21 cellular contexts compared by ENCODE assay signal in genomic region chr10:35046074-35046473, GRCh38. TPM values are rescaled to one million over a fixed set of nuclear protein-coding genes. Genes with fewer than 3 reads are reported as not detected.
DNase-seq lines count a peak whose midpoint lies in the region; ATAC-seq lines count a peak whose summit lies in the region.
"Had no signal": no experiment of that assay in that cellular context is flagged by ENCODE, and none has a peak within 500 bp of the region (broad histone marks: within the 10 kb centered on the region; RNA-seq: fewer than 3 reads in every experiment).

No MANE protein-coding gene starts in this region.

- no peaks in the 10 kb centered on the region for H3K27me3 Mint-ChIP-seq in activated naive CD4-positive, alpha-beta T cell treated with anti-CD3 and anti-CD28 coated beads, Interleukin-2, amount 10 ng/mL, durations not matched to agents 7 days and 5 days
- no peaks in the 10 kb centered on the region for H3K27me3 Mint-ChIP-seq in CD4-positive, alpha-beta memory T cell
- no peaks in the 10 kb centered on the region for H3K27me3 Mint-ChIP-seq in T-helper 2 cell treated with Interferon-gamma antibody and Interleukin-4, amounts not matched to agents 5 μg/mL and 100 μg/mL, for 36 hours (ENCODE audit: low read depth)
- H3K27me3 Mint-ChIP-seq: CD4-positive, CD25-positive, alpha-beta regulatory T cell had no signal

- H3K9me3 ChIP-seq in CD4-positive, alpha-beta memory T cell (ENCODE audit: control insufficient read depth in 1 of 2, low read length in 2 of 2) = no peaks in the 10 kb centered on the region
- H3K9me3 ChIP-seq: BLaER1 had no signal

- peak overlapping the region; percentile 8 for H3K27ac Mint-ChIP-seq in activated naive CD4-positive, alpha-beta T cell treated with anti-CD3 and anti-CD28 coated beads, Interleukin-2, amount 10 ng/mL, durations not matched to agents 7 days and 5 days
- H3K27ac Mint-ChIP-seq in activated naive CD4-positive, alpha-beta T cell treated with anti-CD3 and anti-CD28 coated beads, Interleukin-2, amount 50 U/mL, for 72 hours = peak overlapping the region in 1 of 2 donors; percentile 10
- H3K27ac Mint-ChIP-seq in CD4-positive, alpha-beta memory T cell = peak overlapping the region in 4 of 7 donors; percentile 2 to 62 (median 10)
- H3K27ac Mint-ChIP-seq in T-helper 2 cell treated with Interferon-gamma antibody and Interleukin-4, amounts not matched to agents 5 μg/mL and 100 μg/mL, for 36 hours = peak overlapping the region; percentile 16
- H3K27ac Mint-ChIP-seq in stimulated activated effector memory CD8-positive, alpha-beta T cell treated with anti-CD3 and anti-CD28 coated beads, Interleukin-12 subunit alpha, Interleukin-12 subunit beta, amount 100 ng/mL, for 72 hours = peak overlapping the region; percentile 74

- H3K9me3 Mint-ChIP-seq in activated naive CD4-positive, alpha-beta T cell treated with anti-CD3 and anti-CD28 coated beads, Interleukin-2, amount 10 ng/mL, durations not matched to agents 7 days and 5 days = no peaks in the 10 kb centered on the region
- H3K9me3 Mint-ChIP-seq in activated naive CD4-positive, alpha-beta T cell treated with anti-CD3 and anti-CD28 coated beads, Interleukin-2, amount 50 U/mL, for 72 hours = no peaks in the 10 kb centered on the region
- H3K9me3 Mint-ChIP-seq in CD4-positive, alpha-beta memory T cell = no peaks in the 10 kb centered on the region
- H3K9me3 Mint-ChIP-seq in T-helper 2 cell treated with Interferon-gamma antibody and Interleukin-4, amounts not matched to agents 5 μg/mL and 100 μg/mL, for 36 hours = no peaks in the 10 kb centered on the region
- no peaks in the 10 kb centered on the region for H3K9me3 Mint-ChIP-seq in stimulated activated effector memory CD8-positive, alpha-beta T cell treated with anti-CD3 and anti-CD28 coated beads, Interleukin-12 subunit alpha, Interleukin-12 subunit beta, amount 100 ng/mL, for 72 hours
- H3K9me3 Mint-ChIP-seq: CD4-positive, CD25-positive, alpha-beta regulatory T cell had no signal

- no peak overlapping the region for H3K4me3 ChIP-seq in CD4-positive, alpha-beta memory T cell (ENCODE audit: low read length in 2 of 2)
- H3K4me3 ChIP-seq: BLaER1, GM23248, K562 had no signal

- intact Hi-C loops in CD4-positive, alpha-beta memory T cell (cut with micrococcal nuclease) = no loop called here

- H3K4me1 Mint-ChIP-seq in activated naive CD4-positive, alpha-beta T cell treated with anti-CD3 and anti-CD28 coated beads, Interleukin-2, amount 10 ng/mL, durations not matched to agents 7 days and 5 days = no peaks in the 10 kb centered on the region
- peaks cover 2 to 8% (median 5%) of the 10 kb centered on the region in 4 donors for H3K4me1 Mint-ChIP-seq in CD4-positive, alpha-beta memory T cell
- peaks cover 4% of the 10 kb centered on the region for H3K4me1 Mint-ChIP-seq in T-helper 2 cell treated with Interferon-gamma antibody and Interleukin-4, amounts not matched to agents 5 μg/mL and 100 μg/mL, for 36 hours (ENCODE audit: low read depth)
- peaks cover 6% of the 10 kb centered on the region for H3K4me1 Mint-ChIP-seq in stimulated activated effector memory CD8-positive, alpha-beta T cell treated with anti-CD3 and anti-CD28 coated beads, Interleukin-12 subunit alpha, Interleukin-12 subunit beta, amount 100 ng/mL, for 72 hours

- POLR2A ChIA-PET in CD4-positive, alpha-beta memory T cell (lab: Charles Lee; ENCODE audit: partially characterized antibody) = no interaction called here

- no peak overlapping the region for H3K27ac ChIP-seq in CD4-positive, alpha-beta memory T cell (ENCODE audit: low read depth, low read length)
- H3K27ac ChIP-seq: BLaER1, GM23248 had no signal

- H3K36me3 Mint-ChIP-seq in activated naive CD4-positive, alpha-beta T cell treated with anti-CD3 and anti-CD28 coated beads, Interleukin-2, amount 10 ng/mL, durations not matched to agents 7 days and 5 days = peaks cover 56% of the 10 kb centered on the region
- H3K36me3 Mint-ChIP-seq in activated naive CD4-positive, alpha-beta T cell treated with anti-CD3 and anti-CD28 coated beads, Interleukin-2, amount 50 U/mL, for 72 hours = peaks cover 12% of the 10 kb centered on the region in 2 donors
- peaks cover 65 to 80% of the 10 kb centered on the region in 2 donors for H3K36me3 Mint-ChIP-seq in CD4-positive, alpha-beta memory T cell
- H3K36me3 Mint-ChIP-seq in T-helper 2 cell treated with Interferon-gamma antibody and Interleukin-4, amounts not matched to agents 5 μg/mL and 100 μg/mL, for 36 hours (ENCODE audit: low read depth) = peaks cover 39% of the 10 kb centered on the region
- peaks cover 96% of the 10 kb centered on the region for H3K36me3 Mint-ChIP-seq in stimulated activated effector memory CD8-positive, alpha-beta T cell treated with anti-CD3 and anti-CD28 coated beads, Interleukin-12 subunit alpha, Interleukin-12 subunit beta, amount 100 ng/mL, for 72 hours

- DNase-seq in activated naive CD4-positive, alpha-beta T cell treated with anti-CD3 and anti-CD28 coated beads, Interleukin-2, amount 10 ng/mL, durations not matched to agents 7 days and 5 days = no peak
- no peak for DNase-seq in activated naive CD4-positive, alpha-beta T cell treated with anti-CD3 and anti-CD28 coated beads, Interleukin-2, amount 50 U/mL, for 72 hours (ENCODE audit: low spot score in 2 of 2)
- DNase-seq in CD4-positive, alpha-beta memory T cell = no peak
- no peak for DNase-seq in T-helper 2 cell treated with Interferon-gamma antibody and Interleukin-4, amounts not matched to agents 5 μg/mL and 100 μg/mL, for 36 hours (ENCODE audit: low spot score)
- DNase-seq in stimulated activated effector memory CD8-positive, alpha-beta T cell treated with anti-CD3 and anti-CD28 coated beads, Interleukin-12 subunit alpha, Interleukin-12 subunit beta, amount 100 ng/mL, for 72 hours (ENCODE audit: low spot score in 2 of 2) = no peak
- DNase-seq in occipital lobe (lab: John Stamatoyannopoulos, UW) (no peak), NCI-H82 treated with DMSO at 0.1 percent for 48 hours (lab: John Stamatoyannopoulos, UW; ENCODE audit: unreplicated experiment) (no peak)
- DNase-seq: CD4-positive, CD25-positive, alpha-beta regulatory T cell; DMS53; GM23248; H7; Kasumi-1; MV-4-11; NCI-H1105; NCI-H1436 treated with DMSO at 0.1 percent for 48 hours; NCI-H187 treated with DMSO at 0.1 percent for 48 hours; NCI-H524; NCI-H748 treated with DMSO at 0.1 percent for 48 hours; SIG-M5 had no signal

- H3K27me3 ChIP-seq in CD4-positive, alpha-beta memory T cell (ENCODE audit: insufficient read depth, low read length) = no peaks in the 10 kb centered on the region
- H3K27me3 ChIP-seq: BLaER1 had no signal

- H3K4me3 Mint-ChIP-seq in activated naive CD4-positive, alpha-beta T cell treated with anti-CD3 and anti-CD28 coated beads, Interleukin-2, amount 10 ng/mL, durations not matched to agents 7 days and 5 days = no peak overlapping the region
- H3K4me3 Mint-ChIP-seq in CD4-positive, alpha-beta memory T cell = no peak overlapping the region
- no peak overlapping the region for H3K4me3 Mint-ChIP-seq in T-helper 2 cell treated with Interferon-gamma antibody and Interleukin-4, amounts not matched to agents 5 μg/mL and 100 μg/mL, for 36 hours
- H3K4me3 Mint-ChIP-seq in stimulated activated effector memory CD8-positive, alpha-beta T cell treated with anti-CD3 and anti-CD28 coated beads, Interleukin-12 subunit alpha, Interleukin-12 subunit beta, amount 100 ng/mL, for 72 hours = no peak overlapping the region

- H3K36me3 ChIP-seq in CD4-positive, alpha-beta memory T cell (ENCODE audit: insufficient read depth, low read length) = peaks cover 23% of the 10 kb centered on the region

- CTCF ChIA-PET in activated naive CD4-positive, alpha-beta T cell treated with anti-CD3 and anti-CD28 coated beads, Interleukin-2, amount 10 ng/mL, durations not matched to agents 7 days and 5 days (lab: Charles Lee) = interaction anchor here (1.1 to 1.4 kb wide), 2 partner anchors 50 to 51 kb away, joined by 3 read pairs; no protein-coding TSS in a partner anchor
- CTCF ChIA-PET in CD4-positive, alpha-beta memory T cell (lab: Charles Lee; ENCODE audit: partially characterized antibody) = interaction anchor here (0.7 to 1.1 kb wide), 2 partner anchors 20 to 134 kb away, joined by 3 to 4 read pairs; no protein-coding TSS in a partner anchor

- no peaks in the 10 kb centered on the region for H3K4me1 ChIP-seq in CD4-positive, alpha-beta memory T cell (ENCODE audit: insufficient read depth, low read length)

- ATAC-seq in activated naive CD4-positive, alpha-beta T cell treated with anti-CD3 and anti-CD28 coated beads, Interleukin-2, amount 50 U/mL, for 72 hours = no peak
- ATAC-seq in stimulated activated effector memory CD8-positive, alpha-beta T cell treated with anti-CD3 and anti-CD28 coated beads, Interleukin-12 subunit alpha, Interleukin-12 subunit beta, amount 100 ng/mL, for 72 hours = no peak
- ATAC-seq: K562 had no signal

RNA-seq across cellular contexts. Expression of gene CUL2, which starts 44.1 kb away (rescaled TPM):
- total RNA-seq in activated naive CD4-positive, alpha-beta T cell treated with anti-CD3 and anti-CD28 coated beads, Interleukin-2, amount 50 U/mL, for 72 hours = 10 to 100 TPM; 43.8 to 45.9 TPM
- 10 to 100 TPM; 34.6 to 37.8 TPM for total RNA-seq in CD4-positive, alpha-beta memory T cell
- polyA plus RNA-seq in CD4-positive, alpha-beta memory T cell = 10 to 100 TPM; 22.8 to 28.3 TPM
- total RNA-seq in occipital lobe = 55.1 TPM
